Comparison of ENCODE assay signal across 24 cellular contexts in genomic region chr11:130260080-130260627, GRCh38.
"Had no signal": no experiment of that assay in that cellular context is flagged by ENCODE, and none has a peak within 500 bp of the region (broad histone marks: within the 10 kb centered on the region; RNA-seq: fewer than 3 reads in every experiment).

No MANE protein-coding gene starts in this region.

- H3K4me1 ChIP-seq: foreskin keratinocyte, lower lobe of right lung, sigmoid colon, testis, upper lobe of right lung had no signal

- FAIRE-seq: endothelial cell of umbilical vein, keratinocyte had no signal

- H3K4me3 ChIP-seq: coronary artery, left ventricle myocardium inferior, lower lobe of right lung, sigmoid colon, skin epidermis, testis, tibial nerve, upper lobe of right lung had no signal

- DNase-seq: effector CD4-positive, alpha-beta T cell; endodermal cell; erythroblast; foreskin keratinocyte; immature natural killer cell; left cardiac atrium; left ventricle myocardium inferior; lower lobe of right lung; mesenchymal stem cell; midbrain; nephron progenitor cell; posterior cingulate gyrus; sigmoid colon; stimulated activated CD4-positive, alpha-beta T cell treated with anti-CD3 and anti-CD28 coated beads, Interleukin-2, amount 100 ng/mL, for 24 hours; stimulated activated CD4-positive, alpha-beta T cell treated with anti-CD3 and anti-CD28 coated beads, Interleukin-4, amount 100 ng/mL, for 4 hours; stimulated activated naive B cell treated with anti-CD40 and anti-IgM and Interleukin-4, amounts not matched to agents 10 μg/mL and 1 μg/mL and 100 μg/mL, for 72 hours; stimulated activated naive CD8-positive, alpha-beta T cell treated with anti-CD3 and anti-CD28 coated beads, Interleukin-15, amount 100 ng/mL, for 72 hours; testis; upper lobe of right lung had no signal

- ATAC-seq: foreskin keratinocyte; left cardiac atrium; lower lobe of right lung; stimulated activated naive B cell treated with anti-CD40 and anti-IgM and Interleukin-4, amounts not matched to agents 10 μg/mL and 1 μg/mL and 100 μg/mL, for 72 hours; stimulated activated naive CD8-positive, alpha-beta T cell treated with anti-CD3 and anti-CD28 coated beads, Interleukin-15, amount 100 ng/mL, for 72 hours; upper lobe of right lung had no signal

- H3K27ac ChIP-seq: coronary artery, foreskin keratinocyte, left ventricle myocardium inferior, lower lobe of right lung, sigmoid colon, skin epidermis, testis, tibial nerve, upper lobe of right lung had no signal

- H3K27me3 ChIP-seq: foreskin keratinocyte, sigmoid colon, testis, tibial nerve, upper lobe of right lung had no signal

- H3K9me3 ChIP-seq: sigmoid colon, testis, upper lobe of right lung had no signal
